13 cellular contexts compared by ENCODE assay signal in the genomic region with DNA sequence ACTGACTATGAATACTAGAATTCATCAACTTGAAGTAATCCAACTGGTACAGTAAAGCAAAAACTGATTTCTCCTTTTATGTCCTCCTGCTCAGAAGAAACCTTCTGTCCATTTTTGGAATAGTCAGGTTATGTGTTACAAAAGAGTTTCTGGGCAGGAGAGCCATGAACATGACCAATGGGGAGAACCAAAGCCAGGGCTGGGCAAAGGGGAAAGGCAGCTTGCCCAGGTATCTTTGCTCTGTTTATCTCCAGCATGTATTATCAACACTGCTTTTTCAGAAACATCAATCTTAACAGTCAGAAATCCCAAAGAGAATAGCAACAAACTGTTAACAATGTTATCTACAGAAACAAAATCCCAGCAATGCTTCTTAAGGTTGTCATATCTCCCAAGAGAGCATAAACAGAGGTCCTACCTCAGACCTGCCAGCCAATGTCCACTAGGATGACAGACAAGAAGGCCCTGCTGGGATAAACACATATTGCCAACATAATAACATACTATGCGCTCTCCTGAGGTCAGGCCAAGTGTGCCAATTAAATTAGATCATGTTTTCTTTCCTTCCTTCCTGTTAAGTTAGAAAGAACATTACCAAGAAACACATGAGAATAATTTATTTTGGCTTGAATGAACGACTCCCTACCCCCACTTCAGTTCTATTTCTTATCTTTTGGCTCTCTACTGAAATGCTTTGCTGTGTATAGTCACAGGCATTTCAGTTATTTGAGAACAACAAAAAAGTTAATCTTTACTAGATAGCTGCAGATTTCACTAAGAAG. TPM values are rescaled to one million over a fixed set of nuclear protein-coding genes. Genes with fewer than 3 reads are reported as not detected.
A peak's percentile ranks its signal among the peaks of the same experiment; 100 is the strongest.
DNase-seq lines count a peak whose midpoint lies in the region; ATAC-seq, FAIRE-seq and TF ChIP-seq lines count a peak whose summit lies in the region.
"Had no signal": no experiment of that assay in that cellular context is flagged by ENCODE, and none has a peak within 500 bp of the region (broad histone marks: within the 10 kb centered on the region; RNA-seq: fewer than 3 reads in every experiment).

No MANE protein-coding gene starts in this region.

- H3K27ac Mint-ChIP-seq in stimulated activated memory B cell treated with anti-CD40 and anti-IgM and Interleukin-4, amounts not matched to agents 10 μg/mL and 1 μg/mL and 100 μg/mL, for 72 hours: peak overlapping the region; percentile 10

- no peak overlapping the region for H3K23ac ChIP-seq in IMR-90 (ENCODE audit: low read depth, low read length)

- H3K4me1 Mint-ChIP-seq in stimulated activated memory B cell treated with anti-CD40 and anti-IgM and Interleukin-4, amounts not matched to agents 10 μg/mL and 1 μg/mL and 100 μg/mL, for 72 hours: no peaks in the 10 kb centered on the region

- no peak overlapping the region for H2BK15ac ChIP-seq in IMR-90 (ENCODE audit: low read depth, low read length)

- H3K4me1 ChIP-seq in IMR-90 (ENCODE audit: control insufficient read depth, insufficient read depth, low read length) (peaks cover 3% of the 10 kb centered on the region), keratinocyte (ENCODE audit: control insufficient read depth, extremely low read depth, insufficient read depth, low read length) (no peaks in the 10 kb centered on the region)
- H3K4me1 ChIP-seq: foreskin keratinocyte had no signal

- H4K5ac ChIP-seq in IMR-90 (ENCODE audit: low read depth, low read length): no peak overlapping the region

- no peak overlapping the region for H4K91ac ChIP-seq in IMR-90 (ENCODE audit: insufficient read depth, low read depth, low read length)

- no peak overlapping the region for H3K4me3 ChIP-seq in IMR-90 (ENCODE audit: insufficient read depth, low read depth, low read length)
- no peak overlapping the region for H3K4me3 ChIP-seq in bronchial epithelial cell (ENCODE audit: low read depth, low read length)
- H3K4me3 ChIP-seq in keratinocyte (ENCODE audit: control insufficient read depth in 2 of 3, extremely low read depth in 1 of 3, insufficient read depth in 2 of 3, low read depth in 1 of 3, low read length in 3 of 3): no peak overlapping the region

- H3K56ac ChIP-seq in IMR-90 (ENCODE audit: extremely low read depth, insufficient read depth, low read length): no peak overlapping the region

- FAIRE-seq in bronchial epithelial cell (lab: Jason Lieb, UNC): peak; percentile 36
- FAIRE-seq in keratinocyte (lab: Jason Lieb, UNC): peak; percentile 49

- ATAC-seq in IMR-90 (ENCODE audit: low read depth) (peak; percentile 79), HG03196 (IDR thresholded peaks at IDR 0.05; ENCODE audit: unreplicated experiment) (no peak)
- ATAC-seq in stimulated activated memory B cell treated with anti-CD40 and anti-IgM and Interleukin-4, amounts not matched to agents 10 μg/mL and 1 μg/mL and 100 μg/mL, for 72 hours: no peak
- ATAC-seq: activated T-cell treated with anti-CD3 and anti-CD28 coated beads, Interleukin-2, amount 50 U/mL, for 72 hours; foreskin keratinocyte; HCT116 had no signal

- no peak for TF ChIP-seq CTCF in IMR-90 (conservative IDR thresholded peaks at IDR 0.05; ENCODE audit: low read depth, low read length)
- no peak for TF ChIP-seq CTCF in bronchial epithelial cell (IDR thresholded peaks at IDR 0.05; ENCODE audit: insufficient read depth, low read length, severe bottlenecking)
- no peak for TF ChIP-seq CTCF in keratinocyte (optimal IDR thresholded peaks at IDR 0.05 in 1 of 3, IDR thresholded peaks at IDR 0.05 in 1 of 3, conservative IDR thresholded peaks at IDR 0.05 in 1 of 3; ENCODE audit: extremely low read depth in 1 of 3, insufficient read depth in 2 of 3, low read length in 3 of 3)
- no peak for TF ChIP-seq CTCF in GM20000 (IDR thresholded peaks at IDR 0.05; ENCODE audit: extremely low read depth, missing control alignments)

- no TSS peak for BruUV-seq in IMR-90 (replicated peaks; lab: Mats Ljungman, UMichigan)

- in situ Hi-C loops in IMR-90 (cut with MboI; ENCODE audit: low sequenced_read_pairs): no loop called here

- H4K20me1 ChIP-seq in IMR-90 (ENCODE audit: insufficient read depth, low read length) (no peaks in the 10 kb centered on the region), keratinocyte (ENCODE audit: control insufficient read depth, extremely low read depth, insufficient read depth, low read length) (no peaks in the 10 kb centered on the region)

- no peak overlapping the region for H2BK20ac ChIP-seq in IMR-90 (ENCODE audit: low read depth, low read length)

- no peaks in the 10 kb centered on the region for H3K9me3 ChIP-seq in IMR-90 (ENCODE audit: control insufficient read depth, insufficient read depth, low read length)
- H3K9me3 ChIP-seq in keratinocyte (ENCODE audit: control insufficient read depth, low read depth, low read length): no peaks in the 10 kb centered on the region

- no peak overlapping the region for H3K4me2 ChIP-seq in IMR-90 (ENCODE audit: low read depth, low read length)
- H3K4me2 ChIP-seq in keratinocyte (ENCODE audit: control insufficient read depth, extremely low read depth, insufficient read depth, low read depth, low read length): no peak overlapping the region

- H3K79me1 ChIP-seq in IMR-90 (ENCODE audit: low read depth in 1 of 2, low read length in 2 of 2): peaks cover 5 to 15% of the 10 kb centered on the region in 2 experiments; a peak in 2 of 4 replicates

- no peak for TF ChIP-seq RAD21 in IMR-90 (IDR thresholded peaks at IDR 0.05; ENCODE audit: low read length)

- H2AK9ac ChIP-seq in IMR-90 (replicated peaks; ENCODE audit: low read depth, low read length, poor library complexity): no peak overlapping the region

- H3K9me1 ChIP-seq in IMR-90 (ENCODE audit: insufficient read depth, low read length) (peaks cover 4% of the 10 kb centered on the region; the same call in 1 of the 2 replicates), keratinocyte (ENCODE audit: control insufficient read depth, extremely low read depth, insufficient read depth, low read length) (no peaks in the 10 kb centered on the region)

- no peak overlapping the region for H2BK120ac ChIP-seq in IMR-90 (ENCODE audit: low read depth, low read length)

- TF ChIP-seq POLR2A in IMR-90 (IDR thresholded peaks at IDR 0.05; ENCODE audit: low read depth, low read length): no peak

- peaks cover 67% of the 10 kb centered on the region for H3K36me3 Mint-ChIP-seq in stimulated activated memory B cell treated with anti-CD40 and anti-IgM and Interleukin-4, amounts not matched to agents 10 μg/mL and 1 μg/mL and 100 μg/mL, for 72 hours

- H3K14ac ChIP-seq in IMR-90 (replicated peaks; ENCODE audit: low read depth, low read length): no peak overlapping the region

- H3K36me3 ChIP-seq in IMR-90 (ENCODE audit: control insufficient read depth, insufficient read depth, low read length): peaks cover 19% of the 10 kb centered on the region
- H3K36me3 ChIP-seq in bronchial epithelial cell (ENCODE audit: control insufficient read depth, insufficient read depth, low read length): peaks cover 2% of the 10 kb centered on the region
- no peaks in the 10 kb centered on the region for H3K36me3 ChIP-seq in keratinocyte (ENCODE audit: control insufficient read depth in 2 of 2, extremely low read depth in 1 of 2, insufficient read depth in 2 of 2, low read length in 2 of 2)

- no peak overlapping the region for H2BK5ac ChIP-seq in IMR-90 (ENCODE audit: low read depth, low read length, poor library complexity, severe bottlenecking)

- H3K9ac ChIP-seq in IMR-90 (ENCODE audit: low read depth, low read length) (no peak overlapping the region), keratinocyte (ENCODE audit: control insufficient read depth, extremely low read depth, insufficient read depth, low read length) (no peak overlapping the region)

- H2AFZ ChIP-seq in IMR-90 (replicated peaks; ENCODE audit: low read length, poor library complexity) (no peak overlapping the region), keratinocyte (ENCODE audit: control insufficient read depth, low read length) (no peak overlapping the region)

- no peaks in the 10 kb centered on the region for H3K27me3 Mint-ChIP-seq in stimulated activated memory B cell treated with anti-CD40 and anti-IgM and Interleukin-4, amounts not matched to agents 10 μg/mL and 1 μg/mL and 100 μg/mL, for 72 hours

- H3K27me3 ChIP-seq in IMR-90 (ENCODE audit: control insufficient read depth, insufficient read depth, low read length) (no peaks in the 10 kb centered on the region), bronchial epithelial cell (ENCODE audit: control insufficient read depth, insufficient read depth, low read length) (no peaks in the 10 kb centered on the region), keratinocyte (ENCODE audit: control insufficient read depth, extremely low read depth, insufficient read depth, low read length) (peaks cover 10% of the 10 kb centered on the region)
- H3K27me3 ChIP-seq: foreskin keratinocyte had no signal

- H3K4me3 Mint-ChIP-seq in stimulated activated memory B cell treated with anti-CD40 and anti-IgM and Interleukin-4, amounts not matched to agents 10 μg/mL and 1 μg/mL and 100 μg/mL, for 72 hours: no peak overlapping the region
- H3K4me3 Mint-ChIP-seq: activated T-cell treated with anti-CD3 and anti-CD28 coated beads, Interleukin-2, amount 50 U/mL, for 72 hours had no signal

- intact Hi-C loops in IMR-90 (cut with micrococcal nuclease): no loop called here

- H3K79me2 ChIP-seq in keratinocyte (ENCODE audit: control insufficient read depth, insufficient read depth, low read length): no peaks in the 10 kb centered on the region

- WGBS in IMR-90 (ENCODE audit: extremely low coverage in 2 of 2, insufficient read length in 1 of 2), 2 experiments: no CpG with 5 or more reads among the region's 2 CpGs

- H3K27ac ChIP-seq in IMR-90 (ENCODE audit: insufficient read depth, low read length): no peak overlapping the region; the same call in 1 of the 2 replicates
- no peak overlapping the region for H3K27ac ChIP-seq in keratinocyte (ENCODE audit: control insufficient read depth, insufficient read depth, low read length)
- H3K27ac ChIP-seq: foreskin keratinocyte had no signal

- no peak overlapping the region for H4K8ac ChIP-seq in IMR-90 (ENCODE audit: low read depth in 2 of 2, low read length in 2 of 2)

- no peak overlapping the region for H2AK5ac ChIP-seq in IMR-90 (ENCODE audit: low read depth, low read length)

- POLR2A ChIA-PET in IMR-90 (lab: Charles Lee; ENCODE audit: unreplicated experiment): no interaction called here

- dilution Hi-C loops in IMR-90 (cut with HindIII; ENCODE audit: low sequenced_read_pairs, unreplicated experiment) (no loop called here), keratinocyte (cut with MboI; ENCODE audit: extremely low pct_ligation_motif_present, low sequenced_read_pairs) (no loop called here)

- no peak overlapping the region for H3K4ac ChIP-seq in IMR-90 (ENCODE audit: low read depth, low read length)

- DNase-seq in IMR-90 (peak; percentile 57), bronchial epithelial cell (ENCODE audit: low read depth) (no peak), keratinocyte (ENCODE audit: low read depth, low spot score) (no peak), GM20000 (ENCODE audit: low spot score) (no peak)
- DNase-seq in stimulated activated CD4-positive, alpha-beta T cell treated with anti-CD3 and anti-CD28 coated beads, Interleukin-1b, Interleukin-23, amount 100 ng/mL, for 48 hours: no peak
- no peak for DNase-seq in activated CD8-positive, alpha-beta memory T cell treated with anti-CD3 and anti-CD28 coated beads for 24 hours
- DNase-seq: activated T-cell treated with anti-CD3 and anti-CD28 coated beads, Interleukin-2, amount 50 U/mL, for 72 hours; foreskin keratinocyte; NCI-H345; RPMI8226 had no signal

- no peak overlapping the region for H3K18ac ChIP-seq in IMR-90 (ENCODE audit: low read depth, low read length)

- CTCF ChIA-PET in IMR-90 (lab: Yijun Ruan, JAX): no interaction called here

- H3K9me3 Mint-ChIP-seq in stimulated activated memory B cell treated with anti-CD40 and anti-IgM and Interleukin-4, amounts not matched to agents 10 μg/mL and 1 μg/mL and 100 μg/mL, for 72 hours: no peaks in the 10 kb centered on the region
- H3K9me3 Mint-ChIP-seq: activated T-cell treated with anti-CD3 and anti-CD28 coated beads, Interleukin-2, amount 50 U/mL, for 72 hours had no signal

RNA-seq across cellular contexts. Expression of a gene that starts 28.0 kb away (rescaled TPM):
- 20.8 and 27.2 TPM in 2 replicates for total RNA-seq in IMR-90 (2012; rRNA removed)
- polyA plus RNA-seq in IMR-90 (2012; rRNA removed): 11.8 and 17.3 TPM in 2 replicates
- polyA plus RNA-seq in IMR-90 (2012; cell fraction: cytosol; rRNA removed): 7.4 and 10.0 TPM in 2 replicates
- polyA plus RNA-seq in IMR-90 (2012; cell fraction: nucleus; rRNA removed; ENCODE audit: low replicate concordance): 14.0 and 14.3 TPM in 2 replicates
- total RNA-seq in bronchial epithelial cell: 17.7 and 19.0 TPM in 2 replicates
- polyA plus RNA-seq in keratinocyte: 1.7 to 4.2 TPM (median 3.5 TPM) in 3 replicates
- polyA plus RNA-seq in keratinocyte (2011; ENCODE audit: low read depth): 81.8 TPM
- 3.2 and 3.4 TPM in 2 replicates for polyA plus RNA-seq in keratinocyte (2011; cell fraction: cytosol; rRNA removed)
- polyA plus RNA-seq in keratinocyte (2011; cell fraction: nucleus; rRNA removed): 2.8 TPM in 2 replicates
- 3.9 and 30.2 TPM in 2 replicates for polyA plus RNA-seq in keratinocyte (2012; ENCODE audit: low replicate concordance)
- 2.0 to 4.4 TPM in 2 of 3 replicates, not detected in the other for polyA minus RNA-seq in keratinocyte
- polyA minus RNA-seq in keratinocyte (2011; cell fraction: cytosol; rRNA and poly(A)+ RNA removed): 4.0 TPM
- 0.74 and 1.7 TPM in 2 replicates for polyA minus RNA-seq in keratinocyte (2011; cell fraction: nucleus; rRNA and poly(A)+ RNA removed)

RNA-seq across cellular contexts. Expression of a gene that starts 28.2 kb away (rescaled TPM):
- under 0.01 TPM in 1 of 2 replicates, not detected in the other for total RNA-seq in IMR-90 (2012; rRNA removed)
- not detected in 2 replicates for polyA plus RNA-seq in IMR-90 (2012; rRNA removed)
- not detected in 2 replicates for polyA plus RNA-seq in IMR-90 (2012; cell fraction: cytosol; rRNA removed)
- 0.03 TPM in 2 replicates for polyA plus RNA-seq in IMR-90 (2012; cell fraction: nucleus; rRNA removed; ENCODE audit: low replicate concordance)
- total RNA-seq in bronchial epithelial cell: 0.13 TPM in 1 of 2 replicates, not detected in the other
- polyA plus RNA-seq in keratinocyte: 0.01 TPM in 1 of 3 replicates, not detected in the others
- polyA plus RNA-seq in keratinocyte (2011; ENCODE audit: low read depth): not detected
- polyA plus RNA-seq in keratinocyte (2011; cell fraction: cytosol; rRNA removed): 0.01 TPM in 1 of 2 replicates, not detected in the other
- not detected in 2 replicates for polyA plus RNA-seq in keratinocyte (2011; cell fraction: nucleus; rRNA removed)
- 0.21 TPM in 1 of 2 replicates, not detected in the other for polyA plus RNA-seq in keratinocyte (2012; ENCODE audit: low replicate concordance)
- 0.13 TPM in 1 of 3 replicates, not detected in the others for polyA minus RNA-seq in keratinocyte
- polyA minus RNA-seq in keratinocyte (2011; cell fraction: cytosol; rRNA and poly(A)+ RNA removed): not detected
- not detected in 2 replicates for polyA minus RNA-seq in keratinocyte (2011; cell fraction: nucleus; rRNA and poly(A)+ RNA removed)
- total RNA-seq: foreskin keratinocyte had no signal
- polyA plus RNA-seq: foreskin keratinocyte had no signal
